In genomic region chr7:132377703-132378584, GRCh38 we compare ENCODE assay signal across 16 cellular contexts.
"Had no signal": no experiment of that assay in that cellular context is flagged by ENCODE, and none has a peak within 500 bp of the region (broad histone marks: within the 10 kb centered on the region; RNA-seq: fewer than 3 reads in every experiment).

No MANE protein-coding gene starts in this region.

- H3K27ac Mint-ChIP-seq: activated naive CD4-positive, alpha-beta T cell treated with anti-CD3 and anti-CD28 coated beads, Interleukin-2, amount 10 ng/mL, durations not matched to agents 7 days and 5 days; activated T-helper 2 cell treated with anti-CD3 and anti-CD28 coated beads, Interferon-gamma antibody, Interleukin-2, Interleukin-4, amounts not matched to agents 10 μg/mL and 5 μg/mL and 100 μg/mL, durations not matched to agents 14 hours and 24 hours and 36 hours; naive thymus-derived CD4-positive, alpha-beta T cell; T-cell had no signal

- H3K36me3 ChIP-seq: cardiac muscle cell, colonic mucosa, lower lobe of right lung, neutrophil, prostate gland, thyroid gland, vagina had no signal

- ATAC-seq: activated CD4-positive, CD25-positive, alpha-beta regulatory T cell treated with anti-CD3 and anti-CD28 coated beads, Interleukin-2, amount 50 U/mL, for 24 hours; lower lobe of right lung; naive thymus-derived CD4-positive, alpha-beta T cell; T-cell had no signal

- H3K4me3 ChIP-seq: cardiac muscle cell, colonic mucosa, lower lobe of right lung, prostate gland, thyroid gland, vagina had no signal

- H3K27me3 ChIP-seq: cardiac muscle cell, colonic mucosa, thyroid gland, vagina had no signal

- H3K9me3 Mint-ChIP-seq: activated naive CD4-positive, alpha-beta T cell treated with anti-CD3 and anti-CD28 coated beads, Interleukin-2, amount 10 ng/mL, durations not matched to agents 7 days and 5 days; activated T-helper 2 cell treated with anti-CD3 and anti-CD28 coated beads, Interferon-gamma antibody, Interleukin-2, Interleukin-4, amounts not matched to agents 10 μg/mL and 5 μg/mL and 100 μg/mL, durations not matched to agents 14 hours and 24 hours and 36 hours; naive thymus-derived CD4-positive, alpha-beta T cell; T-cell had no signal

- H3K36me3 Mint-ChIP-seq: T-cell had no signal

- H3K9me3 ChIP-seq: colonic mucosa, lower lobe of right lung, neutrophil, prostate gland, SK-N-SH, thyroid gland, vagina had no signal

- DNase-seq: activated naive CD4-positive, alpha-beta T cell treated with anti-CD3 and anti-CD28 coated beads, Interleukin-2, amount 10 ng/mL, durations not matched to agents 7 days and 5 days; colonic mucosa; foreskin fibroblast; lower lobe of right lung; naive thymus-derived CD4-positive, alpha-beta T cell; stimulated activated CD4-positive, alpha-beta T cell treated with anti-CD3 and anti-CD28 coated beads, Interleukin-1b, Interleukin-23, amount 100 ng/mL, for 48 hours; T-cell; T-helper 9 cell; thyroid gland had no signal

- H3K27ac ChIP-seq: lower lobe of right lung, neutrophil, prostate gland, thyroid gland, vagina had no signal

- H3K4me1 Mint-ChIP-seq: T-cell had no signal

- H3K4me3 Mint-ChIP-seq: activated naive CD4-positive, alpha-beta T cell treated with anti-CD3 and anti-CD28 coated beads, Interleukin-2, amount 10 ng/mL, durations not matched to agents 7 days and 5 days; naive thymus-derived CD4-positive, alpha-beta T cell; T-cell had no signal

- H3K4me1 ChIP-seq: prostate gland had no signal
